In the genomic region with DNA sequence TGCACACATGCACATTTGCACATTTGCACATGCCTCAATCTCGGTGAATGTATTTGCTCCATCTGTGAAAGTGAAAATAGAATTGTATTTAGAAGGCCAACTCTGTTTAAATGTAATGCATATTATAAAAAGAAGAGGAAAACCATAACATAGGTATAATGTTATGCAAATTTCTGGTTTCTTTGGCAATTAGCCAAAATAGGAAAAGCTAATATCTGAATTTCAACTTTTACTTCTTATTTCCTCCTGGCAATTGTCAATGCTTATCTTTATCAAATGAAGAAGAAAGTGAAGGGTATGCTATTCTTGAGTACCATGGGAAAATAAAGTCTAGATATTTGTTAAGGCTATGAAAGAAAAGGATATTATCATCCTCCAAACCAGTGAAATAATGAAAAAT, we compare ENCODE assay signal across 29 cellular contexts.
"Had no signal": no experiment of that assay in that cellular context is flagged by ENCODE, and none has a peak within 500 bp of the region (broad histone marks: within the 10 kb centered on the region; RNA-seq: fewer than 3 reads in every experiment).

No MANE protein-coding gene starts in this region.

- H3K9me3 ChIP-seq: stomach, suprapubic skin, testis, thoracic aorta, thyroid gland, tibial artery, tibial nerve, transverse colon, upper lobe of left lung, upper lobe of right lung, uterus, vagina had no signal

- H3K4me3 Mint-ChIP-seq: stimulated activated effector memory CD8-positive, alpha-beta T cell treated with anti-CD3 and anti-CD28 coated beads, Interleukin-12 subunit alpha, Interleukin-12 subunit beta, amount 100 ng/mL, for 72 hours; stimulated activated memory B cell treated with anti-CD40 and anti-IgM and Interleukin-4, amounts not matched to agents 10 μg/mL and 1 μg/mL and 100 μg/mL, for 72 hours; stimulated activated naive B cell treated with anti-CD40 and anti-IgM and Interleukin-4, amounts not matched to agents 10 μg/mL and 1 μg/mL and 100 μg/mL, for 72 hours; stimulated activated naive CD8-positive, alpha-beta T cell treated with anti-CD3 and anti-CD28 coated beads, Interleukin-15, amount 100 ng/mL, for 72 hours; stimulated activated naive CD8-positive, alpha-beta T cell treated with anti-CD3 and anti-CD28 coated beads, Interleukin-15, Interleukin-2, amounts not matched to agents 100 ng/mL and 50 ng/mL, for 24 hours; type B pancreatic cell had no signal

- ATAC-seq: stimulated activated effector memory CD8-positive, alpha-beta T cell treated with anti-CD3 and anti-CD28 coated beads, Interleukin-12 subunit alpha, Interleukin-12 subunit beta, amount 100 ng/mL, for 72 hours; stimulated activated memory B cell treated with anti-CD40 and anti-IgM and Interleukin-4, amounts not matched to agents 10 μg/mL and 1 μg/mL and 100 μg/mL, for 72 hours; stimulated activated naive B cell treated with anti-CD40 and anti-IgM and Interleukin-4, amounts not matched to agents 10 μg/mL and 1 μg/mL and 100 μg/mL, for 72 hours; stimulated activated naive CD8-positive, alpha-beta T cell treated with anti-CD3 and anti-CD28 coated beads, Interleukin-15, amount 100 ng/mL, for 72 hours; stimulated activated naive CD8-positive, alpha-beta T cell treated with anti-CD3 and anti-CD28 coated beads, Interleukin-15, Interleukin-2, amounts not matched to agents 100 U/mL and 50 U/mL, for 24 hours; upper lobe of right lung had no signal

- H3K27me3 ChIP-seq: stomach, suprapubic skin, testis, thyroid gland, tibial artery, tibial nerve, transverse colon, upper lobe of left lung, upper lobe of right lung, uterus, vagina had no signal

- H3K27ac ChIP-seq: stomach, suprapubic skin, testis, thoracic aorta, thyroid gland, tibial artery, tibial nerve, transverse colon, upper lobe of left lung, upper lobe of right lung, uterus, vagina had no signal

- H3K36me3 ChIP-seq: suprapubic skin, tibial nerve, uterus, vagina had no signal

- H3K4me1 ChIP-seq: stomach, suprapubic skin, testis, thyroid gland, tibial artery, tibial nerve, transverse colon, upper lobe of left lung, upper lobe of right lung, uterus, vagina had no signal

- DNase-seq: stimulated activated CD4-positive, alpha-beta T cell treated with anti-CD3 and anti-CD28 coated beads, Interleukin-2, amount 100 ng/mL, for 48 hours; stimulated activated CD4-positive, alpha-beta T cell treated with anti-CD3 and anti-CD28 coated beads, Interleukin-4, amount 100 ng/mL, for 1 hour; stimulated activated CD4-positive, alpha-beta T cell treated with anti-CD3 and anti-CD28 coated beads, Interleukin-4, amount 100 ng/mL, for 24 hours; stimulated activated CD4-positive, alpha-beta T cell treated with anti-CD3 and anti-CD28 coated beads, Interleukin-4, amount 100 ng/mL, for 4 hours; stimulated activated CD8-positive, alpha-beta memory T cell treated with anti-CD3 and anti-CD28 coated beads, Interleukin-4, amount 100 ng/mL, for 48 hours; stimulated activated naive B cell treated with anti-CD40 and anti-IgM and Interleukin-4, amounts not matched to agents 10 μg/mL and 1 μg/mL and 100 μg/mL, for 72 hours; stimulated activated naive CD4-positive, alpha-beta T cell; stimulated activated naive CD4-positive, alpha-beta T cell treated with Interleukin-2 at 50 U/mL for 16 hours; stimulated activated naive CD8-positive, alpha-beta T cell treated with anti-CD3 and anti-CD28 coated beads, Interleukin-15, amount 100 ng/mL, for 72 hours; stimulated activated naive CD8-positive, alpha-beta T cell treated with anti-CD3 and anti-CD28 coated beads, Interleukin-15, Interleukin-2, amounts not matched to agents 100 U/mL and 50 U/mL, for 24 hours; stomach; substantia nigra; testis; thyroid gland; tibial artery; transverse colon; trophoblast cell; upper lobe of left lung; upper lobe of right lung; uterus had no signal

- FAIRE-seq: urothelium cell line had no signal

- H3K4me1 Mint-ChIP-seq: stimulated activated effector memory CD8-positive, alpha-beta T cell treated with anti-CD3 and anti-CD28 coated beads, Interleukin-12 subunit alpha, Interleukin-12 subunit beta, amount 100 ng/mL, for 72 hours; stimulated activated memory B cell treated with anti-CD40 and anti-IgM and Interleukin-4, amounts not matched to agents 10 μg/mL and 1 μg/mL and 100 μg/mL, for 72 hours; stimulated activated naive B cell treated with anti-CD40 and anti-IgM and Interleukin-4, amounts not matched to agents 10 μg/mL and 1 μg/mL and 100 μg/mL, for 72 hours; stimulated activated naive CD8-positive, alpha-beta T cell treated with anti-CD3 and anti-CD28 coated beads, Interleukin-15, amount 100 ng/mL, for 72 hours had no signal

- H3K27me3 Mint-ChIP-seq: stimulated activated memory B cell treated with anti-CD40 and anti-IgM and Interleukin-4, amounts not matched to agents 10 μg/mL and 1 μg/mL and 100 μg/mL, for 72 hours; stimulated activated naive B cell treated with anti-CD40 and anti-IgM and Interleukin-4, amounts not matched to agents 10 μg/mL and 1 μg/mL and 100 μg/mL, for 72 hours; stimulated activated naive CD8-positive, alpha-beta T cell treated with anti-CD3 and anti-CD28 coated beads, Interleukin-15, amount 100 ng/mL, for 72 hours; stimulated activated naive CD8-positive, alpha-beta T cell treated with anti-CD3 and anti-CD28 coated beads, Interleukin-15, Interleukin-2, amounts not matched to agents 100 ng/mL and 50 ng/mL, for 24 hours; type B pancreatic cell had no signal

- H3K9me3 Mint-ChIP-seq: stimulated activated effector memory CD8-positive, alpha-beta T cell treated with anti-CD3 and anti-CD28 coated beads, Interleukin-12 subunit alpha, Interleukin-12 subunit beta, amount 100 ng/mL, for 72 hours; stimulated activated memory B cell treated with anti-CD40 and anti-IgM and Interleukin-4, amounts not matched to agents 10 μg/mL and 1 μg/mL and 100 μg/mL, for 72 hours; stimulated activated naive B cell treated with anti-CD40 and anti-IgM and Interleukin-4, amounts not matched to agents 10 μg/mL and 1 μg/mL and 100 μg/mL, for 72 hours; stimulated activated naive CD8-positive, alpha-beta T cell treated with anti-CD3 and anti-CD28 coated beads, Interleukin-15, amount 100 ng/mL, for 72 hours; stimulated activated naive CD8-positive, alpha-beta T cell treated with anti-CD3 and anti-CD28 coated beads, Interleukin-15, Interleukin-2, amounts not matched to agents 100 ng/mL and 50 ng/mL, for 24 hours; type B pancreatic cell had no signal

- H3K4me3 ChIP-seq: stomach, suprapubic skin, testis, thoracic aorta, thyroid gland, tibial artery, tibial nerve, transverse colon, upper lobe of left lung, upper lobe of right lung, uterus, vagina had no signal

- H3K27ac Mint-ChIP-seq: stimulated activated effector memory CD8-positive, alpha-beta T cell treated with anti-CD3 and anti-CD28 coated beads, Interleukin-12 subunit alpha, Interleukin-12 subunit beta, amount 100 ng/mL, for 72 hours; stimulated activated memory B cell treated with anti-CD40 and anti-IgM and Interleukin-4, amounts not matched to agents 10 μg/mL and 1 μg/mL and 100 μg/mL, for 72 hours; stimulated activated naive B cell treated with anti-CD40 and anti-IgM and Interleukin-4, amounts not matched to agents 10 μg/mL and 1 μg/mL and 100 μg/mL, for 72 hours; stimulated activated naive CD8-positive, alpha-beta T cell treated with anti-CD3 and anti-CD28 coated beads, Interleukin-15, amount 100 ng/mL, for 72 hours; stimulated activated naive CD8-positive, alpha-beta T cell treated with anti-CD3 and anti-CD28 coated beads, Interleukin-15, Interleukin-2, amounts not matched to agents 100 ng/mL and 50 ng/mL, for 24 hours; type B pancreatic cell had no signal
